38 cellular contexts compared by ENCODE assay signal in the genomic region with DNA sequence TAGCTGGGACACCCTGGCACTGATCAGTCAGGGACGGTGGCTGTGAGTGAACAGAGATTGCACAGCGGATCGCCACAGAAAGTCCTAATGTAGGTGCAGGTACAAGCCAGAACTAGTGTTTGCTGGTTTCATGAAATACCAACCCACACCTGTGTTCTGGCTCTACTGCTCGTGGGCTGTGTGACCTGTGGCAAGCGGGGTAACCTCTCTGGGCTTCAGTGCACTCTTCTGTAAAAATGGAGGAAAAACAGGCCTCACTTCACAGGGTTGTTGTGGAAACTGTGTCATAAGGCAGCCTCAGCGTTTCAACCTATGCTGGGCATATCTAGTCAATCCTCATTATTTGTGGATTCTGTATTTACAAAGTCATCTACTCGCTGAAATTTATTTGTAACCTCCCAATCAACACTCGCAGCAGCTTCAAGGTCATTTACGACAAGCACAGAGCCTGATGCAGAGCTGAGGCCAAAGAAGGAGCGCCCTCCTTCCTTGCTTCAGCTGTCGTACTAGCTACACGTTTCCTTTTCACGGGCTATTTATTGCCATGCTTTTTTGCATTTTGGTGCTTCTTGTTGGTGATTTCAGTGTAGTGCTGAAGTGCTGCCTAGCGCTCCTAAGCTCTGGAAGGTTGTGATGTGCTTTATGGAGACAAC. TPM values are rescaled to one million over a fixed set of nuclear protein-coding genes. Genes with fewer than 3 reads are reported as not detected.
"Had no signal": no experiment of that assay in that cellular context is flagged by ENCODE, and none has a peak within 500 bp of the region (broad histone marks: within the 10 kb centered on the region; RNA-seq: fewer than 3 reads in every experiment).

No MANE protein-coding gene starts in this region.

- DNase-seq: Karpas-422, KBM-7, MG63, NCI-H1048, NCI-H1092 treated with DMSO at 0.1 percent for 48 hours, NCI-H1105 treated with DMSO at 0.1 percent for 48 hours, NCI-H1417, NCI-H1436, NCI-H146, NCI-H1694, NCI-H187, NCI-H1930, NCI-H2029 treated with DMSO at 0.1 percent for 48 hours, NCI-H2081 treated with DMSO at 0.1 percent for 48 hours, NCI-H2107, NCI-H2171, NCI-H226, NCI-H446 treated with DMSO at 0.1 percent for 48 hours, NCI-H510A, NCI-H524, NCI-H526, NCI-H69, NCI-H748 treated with DMSO at 0.1 percent for 48 hours, NCI-H82, PC-9, SHP77, SIG-M5, SJCRH30 had no signal

- H3K27ac ChIP-seq: KMS-11, PC-9, RWPE1, SJCRH30, SK-N-MC had no signal

- H3K27me3 ChIP-seq: MG63, SJCRH30 had no signal

- H3K4me1 ChIP-seq: SJCRH30 had no signal

- ATAC-seq: Panc1, Right ventricle myocardium inferior, SK-N-SH treated with all-trans-retinoic acid at 6 μM for 48 hours had no signal

- H3K9me3 ChIP-seq: MG63, SJCRH30 had no signal

- H2AFZ ChIP-seq: PC-9 had no signal

- H3K4me3 ChIP-seq: MG63, PC-9, SJCRH30, SK-N-MC had no signal

- FAIRE-seq: RCC 7860 had no signal

- H3K9ac ChIP-seq: KMS-11 had no signal

- H3K4me2 ChIP-seq: KMS-11, PC-9 had no signal

RNA-seq across cellular contexts. Expression of a gene that starts 30.0 kb away (rescaled TPM):
- total RNA-seq: LHCN-M2, OCI-LY7, PC-9, Right ventricle myocardium inferior, RPMI7951 had no signal
